9 cellular contexts compared by ENCODE assay signal in genomic region chrX:40151211-40152172, GRCh38. TPM values are rescaled to one million over a fixed set of nuclear protein-coding genes. Genes with fewer than 3 reads are reported as not detected.
DNase-seq lines count a peak whose midpoint lies in the region; ATAC-seq and TF ChIP-seq lines count a peak whose summit lies in the region.
"Had no signal": no experiment of that assay in that cellular context is flagged by ENCODE, and none has a peak within 500 bp of the region (broad histone marks: within the 10 kb centered on the region; RNA-seq: fewer than 3 reads in every experiment).

No MANE protein-coding gene starts in this region.

- H3K4me1 ChIP-seq in PC-3 (ENCODE audit: insufficient read depth, low read length): peaks cover 35% of the 10 kb centered on the region
- peaks cover 3 to 65% of the 10 kb centered on the region in 2 donors for H3K4me1 ChIP-seq in left lung
- peaks cover 6 to 78% (median 67%) of the 10 kb centered on the region in 4 donors for H3K4me1 ChIP-seq in stomach

- no TSS peak for BruUV-seq in PC-3 (replicated peaks; lab: Mats Ljungman, UMichigan)

- 14 to 55% (median 30%) methylated on average over 11 to 60 of the region's 60 CpGs for WGBS in stomach, 5 donors

- no peak for TF ChIP-seq CTCF in PC-3 (conservative IDR thresholded peaks at IDR 0.05; ENCODE audit: low read depth, low read length)
- no peak for TF ChIP-seq CTCF in left lung (IDR thresholded peaks at IDR 0.05)
- no peak for TF ChIP-seq CTCF in stomach (IDR thresholded peaks at IDR 0.05)

- no peak for TF ChIP-seq EP300 in stomach (IDR thresholded peaks at IDR 0.05)

- no peaks in the 10 kb centered on the region for H4K20me1 ChIP-seq in PC-3 (ENCODE audit: low read length)

- H3K27ac ChIP-seq in PC-3 (ENCODE audit: low read length) (no peak overlapping the region), left lung (no peak overlapping the region), stomach (peak overlapping the region; percentile 78 to 87 (median 84))

- POLR2A ChIA-PET in PC-3 (lab: Charles Lee; ENCODE audit: unreplicated experiment): interaction anchor here (0.6 kb wide), 1 partner anchor 55 kb away, joined by 3 read pairs; no protein-coding TSS in a partner anchor

- H3K27ac Mint-ChIP-seq in activated naive CD4-positive, alpha-beta T cell treated with anti-CD3 and anti-CD28 coated beads, Interleukin-2, amount 50 U/mL, for 24 hours: no peak overlapping the region
- no peak overlapping the region for H3K27ac Mint-ChIP-seq in activated naive CD4-positive, alpha-beta T cell treated with anti-CD3 and anti-CD28 coated beads, Interleukin-2, amount 10 ng/mL, durations not matched to agents 7 days and 5 days

- H3F3A ChIP-seq in PC-3 (ENCODE audit: low read length, unreplicated experiment): no peaks in the 10 kb centered on the region

- H2AFZ ChIP-seq in PC-3 (ENCODE audit: low read length): peak overlapping the region; percentile 80

- H3K9me3 Mint-ChIP-seq in activated naive CD4-positive, alpha-beta T cell treated with anti-CD3 and anti-CD28 coated beads, Interleukin-2, amount 50 U/mL, for 24 hours: no peaks in the 10 kb centered on the region
- H3K9me3 Mint-ChIP-seq in activated naive CD4-positive, alpha-beta T cell treated with anti-CD3 and anti-CD28 coated beads, Interleukin-2, amount 10 ng/mL, durations not matched to agents 7 days and 5 days: no peaks in the 10 kb centered on the region
- H3K9me3 Mint-ChIP-seq: central memory CD8-positive, alpha-beta T cell had no signal

- peak; percentile 32 for ATAC-seq in PC-3
- ATAC-seq in left lung: peak; percentile 47
- ATAC-seq in GM18868 (IDR thresholded peaks at IDR 0.05; ENCODE audit: unreplicated experiment): no peak
- no peak for ATAC-seq in HG02623 (IDR thresholded peaks at IDR 0.05; ENCODE audit: unreplicated experiment)

- H3K4me2 ChIP-seq in PC-3 (ENCODE audit: low read length): peak overlapping the region; percentile 99

- H3K36me3 ChIP-seq in PC-3 (ENCODE audit: low read depth, low read length): no peaks in the 10 kb centered on the region
- no peaks in the 10 kb centered on the region for H3K36me3 ChIP-seq in left lung
- no peaks in the 10 kb centered on the region for H3K36me3 ChIP-seq in stomach

- CTCF ChIA-PET in activated naive CD4-positive, alpha-beta T cell treated with anti-CD3 and anti-CD28 coated beads, Interleukin-2, amount 10 ng/mL, durations not matched to agents 7 days and 5 days (lab: Charles Lee): no interaction called here
- CTCF ChIA-PET in PC-3 (lab: Charles Lee): interaction anchor here (0.6 kb wide), 2 partner anchors 56 to 67 kb away, joined by 7 read pairs; no protein-coding TSS in a partner anchor

- H3K9ac ChIP-seq in PC-3 (ENCODE audit: low read length): no peak overlapping the region

- H3K9me2 ChIP-seq in PC-3 (replicated peaks; ENCODE audit: low read length): no peaks in the 10 kb centered on the region

- no peaks in the 10 kb centered on the region for H3K9me3 ChIP-seq in PC-3 (ENCODE audit: low read length)
- H3K9me3 ChIP-seq in left lung: no peaks in the 10 kb centered on the region
- no peaks in the 10 kb centered on the region for H3K9me3 ChIP-seq in stomach

- H3K79me2 ChIP-seq in PC-3 (ENCODE audit: low read length): no peaks in the 10 kb centered on the region

- peak overlapping the region; percentile 44 for H3K4me3 Mint-ChIP-seq in activated naive CD4-positive, alpha-beta T cell treated with anti-CD3 and anti-CD28 coated beads, Interleukin-2, amount 50 U/mL, for 24 hours
- no peak overlapping the region for H3K4me3 Mint-ChIP-seq in activated naive CD4-positive, alpha-beta T cell treated with anti-CD3 and anti-CD28 coated beads, Interleukin-2, amount 10 ng/mL, durations not matched to agents 7 days and 5 days

- TF ChIP-seq POLR2A in stomach (IDR thresholded peaks at IDR 0.05): no peak

- intact Hi-C loops in PC-3 (cut with micrococcal nuclease): loop anchor here (2.0 to 5.0 kb wide), 3 partner anchors 43 to 339 kb away; no protein-coding TSS in a partner anchor
- intact Hi-C loops in left lung (cut with DNase I): loop anchor here in 1 of 2 donors (10.0 kb wide), 1 partner anchor 113 kb away; no protein-coding TSS in a partner anchor
- intact Hi-C loops in stomach (cut with DNase I; ENCODE audit: low total_unique reads): loop anchor here (10.0 kb wide), 1 partner anchor 57 kb away; the partner anchor contains the start of gene BCOR

- H3K4me1 Mint-ChIP-seq in activated naive CD4-positive, alpha-beta T cell treated with anti-CD3 and anti-CD28 coated beads, Interleukin-2, amount 50 U/mL, for 24 hours: peaks cover 7% of the 10 kb centered on the region
- peaks cover 22% of the 10 kb centered on the region for H3K4me1 Mint-ChIP-seq in activated naive CD4-positive, alpha-beta T cell treated with anti-CD3 and anti-CD28 coated beads, Interleukin-2, amount 10 ng/mL, durations not matched to agents 7 days and 5 days

- no peaks in the 10 kb centered on the region for H3K36me3 Mint-ChIP-seq in activated naive CD4-positive, alpha-beta T cell treated with anti-CD3 and anti-CD28 coated beads, Interleukin-2, amount 50 U/mL, for 24 hours
- H3K36me3 Mint-ChIP-seq in activated naive CD4-positive, alpha-beta T cell treated with anti-CD3 and anti-CD28 coated beads, Interleukin-2, amount 10 ng/mL, durations not matched to agents 7 days and 5 days: no peaks in the 10 kb centered on the region

- no peaks in the 10 kb centered on the region for H3K27me3 Mint-ChIP-seq in activated naive CD4-positive, alpha-beta T cell treated with anti-CD3 and anti-CD28 coated beads, Interleukin-2, amount 50 U/mL, for 24 hours
- H3K27me3 Mint-ChIP-seq in activated naive CD4-positive, alpha-beta T cell treated with anti-CD3 and anti-CD28 coated beads, Interleukin-2, amount 10 ng/mL, durations not matched to agents 7 days and 5 days: peaks cover 48% of the 10 kb centered on the region
- H3K27me3 Mint-ChIP-seq: central memory CD8-positive, alpha-beta T cell had no signal

- DNase-seq in activated naive CD4-positive, alpha-beta T cell treated with anti-CD3 and anti-CD28 coated beads, Interleukin-2, amount 10 ng/mL, durations not matched to agents 7 days and 5 days: no peak
- DNase-seq in PC-3 (peak; percentile 55), left lung (no peak), stomach (peak; percentile 71), KBM-7 (no peak)

- in situ Hi-C loops in KBM-7 (cut with MboI; ENCODE audit: low pct_unique_long_range_greater_than_20kb, low sequenced_read_pairs): no loop called here

- H3K4me3 ChIP-seq in PC-3 (ENCODE audit: low read length) (peak overlapping the region; percentile 84), left lung (no peak overlapping the region), stomach (peak overlapping the region in 3 of 4 donors; percentile 47 to 52 (median 47))

- H3K27me3 ChIP-seq in PC-3 (ENCODE audit: low read length) (no peaks in the 10 kb centered on the region), left lung (peaks cover 9 to 78% of the 10 kb centered on the region in 2 donors), stomach (peaks cover 0 to 74% (median 19%) of the 10 kb centered on the region in 3 donors)

RNA-seq across cellular contexts. Expression of gene BCOR, which starts 53.7 kb away (rescaled TPM):
- total RNA-seq in PC-3 (2014; rRNA removed) (21.8 and 41.9 TPM in 2 replicates), left lung (10 to 100 TPM; 19.0 to 24.0 TPM), stomach (10 to 100 TPM; 11.0 to 45.5 (median 34.8) TPM)
- 10 to 100 TPM in 1 of 3 donors, 1 to 10 TPM in 2; 4.4 to 11.8 (median 5.0) TPM for polyA plus RNA-seq in stomach

Comparison
In these comparisons a context has a peak if more than half of its experiments do, and no peak if none do; other contexts are left out.
1. DNase-seq: peak in PC-3 (single experiment) and stomach (single experiment); none in activated naive CD4-positive, alpha-beta T cell treated with anti-CD3 and anti-CD28 coated beads, Interleukin-2, amount 10 ng/mL, durations not matched to agents 7 days and 5 days (single experiment), left lung (0 of 2) and KBM-7 (single experiment).
2. ATAC-seq: peak in PC-3 (single experiment) and left lung (single experiment); none in GM18868 (single experiment) and HG02623 (single experiment).
3. H3K27ac ChIP-seq: peak in stomach (5 of 5); none in PC-3 (single experiment) and left lung (0 of 2).
4. H3K4me3 ChIP-seq: peak in PC-3 (single experiment) and stomach (3 of 4); none in left lung (0 of 2).